Comparison of ENCODE assay signal across 27 cellular contexts in genomic region chr6:39419607-39420006, GRCh38.
DNase-seq lines count a peak whose midpoint lies in the region; ATAC-seq and TF ChIP-seq lines count a peak whose summit lies in the region.
"Had no signal": no experiment of that assay in that cellular context is flagged by ENCODE, and none has a peak within 500 bp of the region (broad histone marks: within the 10 kb centered on the region; RNA-seq: fewer than 3 reads in every experiment).

No MANE protein-coding gene starts in this region.

- H4K20me1 ChIP-seq in mammary epithelial cell (ENCODE audit: insufficient read depth, low read length), result no peaks in the 10 kb centered on the region

- peaks cover 37% of the 10 kb centered on the region for H3K4me1 Mint-ChIP-seq in MCF 10A (ENCODE audit: insufficient read depth, unreplicated experiment)
- H3K4me1 Mint-ChIP-seq: CD14-positive monocyte; CD8-positive, alpha-beta memory T cell had no signal

- H3K9me3 Mint-ChIP-seq in MCF 10A (ENCODE audit: unreplicated experiment), result no peaks in the 10 kb centered on the region
- H3K9me3 Mint-ChIP-seq: CD8-positive, alpha-beta memory T cell had no signal

- no peak overlapping the region for H3K9ac ChIP-seq in mammary epithelial cell (ENCODE audit: insufficient read depth, low read length)
- H3K9ac ChIP-seq in trophoblast cell (ENCODE audit: low read length), result no peak overlapping the region
- H3K9ac ChIP-seq: GM23248 had no signal

- H3K27ac ChIP-seq in mammary epithelial cell (ENCODE audit: insufficient read depth, low read depth, low read length) (no peak overlapping the region), esophagus muscularis mucosa (replicated peaks in 1 of 4) (peak overlapping the region; percentile 6 to 81 (median 48)), trophoblast cell (ENCODE audit: low read depth, low read length) (no peak overlapping the region), transverse colon (peak overlapping the region in 2 of 4 donors; percentile 60 to 71)
- H3K27ac ChIP-seq: 22Rv1, GM23248 had no signal

- no TSS peak for BruUV-seq in mammary epithelial cell (replicated peaks; lab: Mats Ljungman, UMichigan)
- no TSS peak for BruUV-seq in MCF 10A (replicated peaks; lab: Mats Ljungman, UMichigan)

- peak overlapping the region; percentile 43 for H4K8ac ChIP-seq in trophoblast cell (ENCODE audit: low read depth, low read length)

- H4K12ac ChIP-seq in trophoblast cell (ENCODE audit: low read depth, low read length), result no peak overlapping the region

- H3K14ac ChIP-seq in trophoblast cell (ENCODE audit: low read length), result no peak overlapping the region

- 100% methylated on average over 3 of the region's 3 CpGs for WGBS in mammary epithelial cell (ENCODE audit: low coverage, missing lambda C conversion rate)
- WGBS in esophagus muscularis mucosa, result 81% methylated on average over 3 of the region's 3 CpGs
- no CpG with 5 or more reads among the region's 3 CpGs for WGBS in trophoblast cell (ENCODE audit: extremely low coverage, insufficient coverage, insufficient read length)
- 82% methylated on average over 3 of the region's 3 CpGs; no CpG with 5 or more reads in 1 of the 2 donors for WGBS in transverse colon (ENCODE audit: low coverage in 1 of 2), 2 donors

- H3K27ac Mint-ChIP-seq in MCF 10A (ENCODE audit: low read depth, unreplicated experiment), result no peak overlapping the region
- H3K27ac Mint-ChIP-seq: CD14-positive monocyte; CD8-positive, alpha-beta memory T cell; HFFc6 had no signal

- H3K4me3 ChIP-seq in mammary epithelial cell (replicated peaks in 1 of 3; ENCODE audit: insufficient read depth in 1 of 3, low read depth in 2 of 3, low read length in 3 of 3) (no peak overlapping the region), esophagus muscularis mucosa (no peak overlapping the region), trophoblast cell (ENCODE audit: low read depth, low read length) (no peak overlapping the region), transverse colon (no peak overlapping the region)
- H3K4me3 ChIP-seq: GM23248, HAP-1 had no signal

- no peak for ATAC-seq in GM21423 (IDR thresholded peaks at IDR 0.05; ENCODE audit: unreplicated experiment)

- H3K36me3 ChIP-seq in mammary epithelial cell (ENCODE audit: insufficient read depth, low read length) (no peaks in the 10 kb centered on the region), esophagus muscularis mucosa (no peaks in the 10 kb centered on the region), trophoblast cell (ENCODE audit: control insufficient read depth in 1 of 2, insufficient read depth in 2 of 2, low read length in 2 of 2) (no peaks in the 10 kb centered on the region), transverse colon (no peaks in the 10 kb centered on the region)
- H3K36me3 ChIP-seq: BE2C, HAP-1 had no signal

- H3K79me2 ChIP-seq in mammary epithelial cell (ENCODE audit: insufficient read depth, low read length), result no peaks in the 10 kb centered on the region
- H3K79me2 ChIP-seq in trophoblast cell (ENCODE audit: control insufficient read depth, insufficient read depth, low read length, poor library complexity), result no peaks in the 10 kb centered on the region

- H3K4me1 ChIP-seq in mammary epithelial cell (ENCODE audit: insufficient read depth, low read length), result peaks cover 25% of the 10 kb centered on the region
- peaks cover 21 to 67% (median 55%) of the 10 kb centered on the region in 4 donors for H3K4me1 ChIP-seq in esophagus muscularis mucosa
- peaks cover 15 to 20% of the 10 kb centered on the region in 2 experiments for H3K4me1 ChIP-seq in trophoblast cell (ENCODE audit: control insufficient read depth in 1 of 2, insufficient read depth in 2 of 2, low read length in 2 of 2)
- peaks cover 4 to 32% (median 10%) of the 10 kb centered on the region in 4 donors for H3K4me1 ChIP-seq in transverse colon
- H3K4me1 ChIP-seq: BE2C, HAP-1 had no signal

- no peak overlapping the region for H2AK5ac ChIP-seq in trophoblast cell (ENCODE audit: low read length)

- H3K79me1 ChIP-seq in trophoblast cell (ENCODE audit: low read length), result peaks cover 21% of the 10 kb centered on the region

- no peak overlapping the region for H3K18ac ChIP-seq in trophoblast cell (ENCODE audit: low read length)

- CTCF ChIA-PET in mammary epithelial cell (lab: Charles Lee; ENCODE audit: low non-redundant PET) (interaction anchor here (0.7 kb wide), 1 partner anchor 204 kb away, joined by 4 read pairs; no protein-coding TSS in a partner anchor), MCF 10A (lab: Yijun Ruan, JAX) (no interaction called here)

- peaks cover 5% of the 10 kb centered on the region for H3K36me3 Mint-ChIP-seq in MCF 10A (ENCODE audit: insufficient read depth, unreplicated experiment)
- H3K36me3 Mint-ChIP-seq: CD14-positive monocyte; CD8-positive, alpha-beta memory T cell had no signal

- H3K23ac ChIP-seq in trophoblast cell (ENCODE audit: low read length), result no peak overlapping the region

- peak overlapping the region; percentile 70 for H2BK12ac ChIP-seq in trophoblast cell (ENCODE audit: low read length)

- TF ChIP-seq CTCF in mammary epithelial cell (conservative IDR thresholded peaks at IDR 0.05 in 1 of 2, IDR thresholded peaks at IDR 0.05 in 1 of 2; ENCODE audit: extremely low read depth in 1 of 2, insufficient read depth in 1 of 2, low read depth in 1 of 2, low read length in 2 of 2) (no peak), MCF 10A (IDR thresholded peaks at IDR 0.05; ENCODE audit: unreplicated experiment) (no peak), esophagus muscularis mucosa (IDR thresholded peaks at IDR 0.05) (no peak), transverse colon (IDR thresholded peaks at IDR 0.05) (no peak)

- dilution Hi-C loops in mammary epithelial cell (cut with HindIII; ENCODE audit: low sequenced_read_pairs), result loop anchor here (5.0 kb wide), 1 partner anchor 48 kb away; no protein-coding TSS in a partner anchor

- no peak overlapping the region for H3K4me3 Mint-ChIP-seq in MCF 10A (ENCODE audit: unreplicated experiment)
- H3K4me3 Mint-ChIP-seq: CD14-positive monocyte; CD8-positive, alpha-beta memory T cell; HFFc6 had no signal

- H2BK120ac ChIP-seq in trophoblast cell (ENCODE audit: insufficient read depth, low read length, poor library complexity), result peak overlapping the region; percentile 71

- H3K9me3 ChIP-seq in mammary epithelial cell (replicated peaks; ENCODE audit: insufficient read depth, low read length) (no peaks in the 10 kb centered on the region), esophagus muscularis mucosa (no peaks in the 10 kb centered on the region), trophoblast cell (ENCODE audit: insufficient read depth, low read depth, low read length) (peaks cover 1% of the 10 kb centered on the region), transverse colon (no peaks in the 10 kb centered on the region)
- H3K9me3 ChIP-seq: BE2C, HAP-1 had no signal

- H2AFZ ChIP-seq in mammary epithelial cell (ENCODE audit: low read depth, low read length), result peak overlapping the region; percentile 35
- no peak overlapping the region for H2AFZ ChIP-seq in trophoblast cell (ENCODE audit: insufficient read depth, low read length, poor library complexity)
- H2AFZ ChIP-seq: GM23248 had no signal

- no peak for TF ChIP-seq EP300 in esophagus muscularis mucosa (IDR thresholded peaks at IDR 0.05)
- no peak for TF ChIP-seq EP300 in transverse colon (IDR thresholded peaks at IDR 0.05; ENCODE audit: low read depth)

- H3K27me3 ChIP-seq in mammary epithelial cell (ENCODE audit: insufficient read depth, low read length) (no peaks in the 10 kb centered on the region), esophagus muscularis mucosa (no peaks in the 10 kb centered on the region), trophoblast cell (ENCODE audit: insufficient read depth, low read length) (no peaks in the 10 kb centered on the region), transverse colon (no peaks in the 10 kb centered on the region)

- POLR2A ChIA-PET in MCF 10A (lab: Yijun Ruan, JAX), result interaction anchor here (0.6 kb wide), 1 partner anchor 203 kb away, joined by 4 read pairs; no protein-coding TSS in a partner anchor

- no peak overlapping the region for H3K4me2 ChIP-seq in mammary epithelial cell (ENCODE audit: insufficient read depth, low read depth, low read length)
- H3K4me2 ChIP-seq in trophoblast cell (ENCODE audit: low read length), result no peak overlapping the region

- H3K27me3 Mint-ChIP-seq in MCF 10A (ENCODE audit: insufficient read depth, unreplicated experiment), result no peaks in the 10 kb centered on the region

- TF ChIP-seq POLR2A in esophagus muscularis mucosa (IDR thresholded peaks at IDR 0.05; ENCODE audit: low read depth) (no peak), transverse colon (IDR thresholded peaks at IDR 0.05) (no peak)

- H4K91ac ChIP-seq in trophoblast cell (ENCODE audit: low read depth, low read length), result peak overlapping the region; percentile 39

- no peak overlapping the region for H2BK5ac ChIP-seq in trophoblast cell (ENCODE audit: low read depth, low read length, poor library complexity)

- intact Hi-C loops in mammary epithelial cell (cut with micrococcal nuclease) (no loop called here), MCF 10A (cut with micrococcal nuclease) (no loop called here), esophagus muscularis mucosa (cut with DNase I) (no loop called here), transverse colon (cut with DNase I; ENCODE audit: low total_unique reads) (no loop called here)

- in situ Hi-C loops in mammary epithelial cell (cut with MboI; ENCODE audit: low sequenced_read_pairs in 2 of 2) (no loop called here), transverse colon (cut with MboI; ENCODE audit: low pct_ligation_motif_present in 1 of 4, low pct_unique_long_range_greater_than_20kb in 1 of 4, low sequenced_read_pairs in 3 of 4) (no loop called here)

- no peak overlapping the region for H3K4ac ChIP-seq in trophoblast cell (ENCODE audit: low read depth, low read length)

- DNase-seq in mammary epithelial cell (no peak), MCF 10A (ENCODE audit: unreplicated experiment) (no peak), esophagus muscularis mucosa (ENCODE audit: extremely low spot score) (peak; percentile 70), trophoblast cell (no peak), transverse colon (no peak), NCI-H1048 (lab: John Stamatoyannopoulos, UW) (no peak)
- no peak for DNase-seq in stimulated activated naive CD4-positive, alpha-beta T cell (lab: John Stamatoyannopoulos, UW)
- DNase-seq: BE2C; Calu3; CD8-positive, alpha-beta memory T cell; DMS79 treated with DMSO at 0.1 percent for 48 hours; GM23248; HFFc6; KG1; MM.1S; NCI-H1092; NCI-H1417 treated with DMSO at 0.1 percent for 48 hours; NCI-H1694 treated with DMSO at 0.1 percent for 48 hours; NCI-H2081; NCI-H2227 treated with DMSO at 0.1 percent for 48 hours; NCI-H69; Right ventricle myocardium superior; RPMI8226 had no signal

Comparison
In these comparisons a context has a peak if more than half of its experiments do, and no peak if none do; other contexts are left out.
1. H3K27ac ChIP-seq: peak in esophagus muscularis mucosa (4 of 4); none in mammary epithelial cell (single experiment) and trophoblast cell (single experiment).